In the genomic region with DNA sequence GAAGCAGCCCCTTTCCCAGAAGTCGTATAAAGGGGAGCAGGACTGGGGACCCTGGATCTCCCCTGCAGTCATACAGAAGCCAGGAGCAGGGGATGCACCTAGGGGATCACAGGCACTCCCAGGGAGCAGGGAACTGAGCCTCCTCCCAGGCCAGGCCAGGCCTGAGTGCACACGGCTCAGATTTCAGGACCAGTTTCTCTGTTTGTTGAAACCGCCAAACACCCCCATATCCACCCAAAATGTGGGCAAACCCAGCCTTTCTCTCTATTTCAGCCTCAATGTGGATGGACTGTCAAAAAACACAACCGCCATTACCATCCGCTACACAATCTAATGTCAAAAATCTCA, we compare ENCODE assay signal across 1 cellular context.
TF ChIP-seq lines count a peak whose summit lies in the region.

No MANE protein-coding gene starts in this region.

TF ChIP-seq in GM23338, 12 proteins besides CTCF, POLR2A, EP300 and RAD21:
- TF ChIP-seq ETS1 (IDR thresholded peaks at IDR 0.05) (no peak), JUNB (IDR thresholded peaks at IDR 0.05; ENCODE audit: unreplicated experiment) (no peak), ZNF462 (CRISPR knock-in tag; IDR thresholded peaks at IDR 0.05) (no peak), STAT1 (IDR thresholded peaks at IDR 0.05; ENCODE audit: unreplicated experiment) (no peak), EZH2 (IDR thresholded peaks at IDR 0.05; ENCODE audit: low read depth, unreplicated experiment) (no peak), CREB1 (CRISPR knock-in tag; IDR thresholded peaks at IDR 0.05; ENCODE audit: low read depth) (no peak), REST (IDR thresholded peaks at IDR 0.05; ENCODE audit: unreplicated experiment) (no peak), NANOG (IDR thresholded peaks at IDR 0.05; ENCODE audit: borderline replicate concordance) (no peak), ZNF331 (CRISPR knock-in tag; IDR thresholded peaks at IDR 0.05; ENCODE audit: low read depth) (no peak), EZH2phosphoT487 (IDR thresholded peaks at IDR 0.05; ENCODE audit: unreplicated experiment) (no peak), ZNF114 (CRISPR knock-in tag; IDR thresholded peaks at IDR 0.05) (no peak), POLR2AphosphoS5 (IDR thresholded peaks at IDR 0.05; ENCODE audit: low read depth) (no peak)
